ENCODE assay signal across 12 cellular contexts in the genomic region with DNA sequence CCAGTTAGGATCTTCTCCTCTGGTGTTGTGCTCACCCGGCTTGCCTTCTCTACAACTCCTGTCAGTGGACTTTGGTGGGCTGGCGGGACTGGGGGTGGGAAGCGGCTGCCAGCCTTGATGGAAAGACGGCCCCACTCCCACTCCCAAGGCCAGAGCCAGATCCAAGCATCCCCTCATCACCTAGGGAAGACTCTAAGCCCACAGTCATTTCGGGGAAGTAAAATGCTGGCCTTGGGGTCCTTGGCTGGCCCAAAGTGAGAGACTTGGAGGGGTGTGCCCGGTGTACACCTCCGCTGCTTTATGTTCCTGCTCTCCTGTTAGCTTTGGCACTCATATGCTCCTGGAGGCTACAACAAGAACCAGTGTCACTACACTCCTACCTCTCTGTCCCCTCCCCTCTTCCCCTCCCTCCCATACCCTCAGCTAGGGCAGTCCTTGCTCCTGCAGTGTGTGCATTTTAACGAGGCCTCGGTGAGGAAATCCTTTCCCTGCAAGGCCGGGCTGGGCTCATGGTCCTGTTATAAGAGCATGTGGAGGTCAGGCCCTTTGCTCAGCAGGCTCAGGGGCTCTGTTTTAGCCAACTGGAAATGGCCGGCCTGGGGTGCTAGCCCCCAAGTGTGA. TPM values are rescaled to one million over a fixed set of nuclear protein-coding genes. Genes with fewer than 3 reads are reported as not detected.
DNase-seq lines count a peak whose midpoint lies in the region; ATAC-seq, FAIRE-seq and TF ChIP-seq lines count a peak whose summit lies in the region.
"Had no signal": no experiment of that assay in that cellular context is flagged by ENCODE, and none has a peak within 500 bp of the region (broad histone marks: within the 10 kb centered on the region; RNA-seq: fewer than 3 reads in every experiment).

No MANE protein-coding gene starts in this region.

- FAIRE-seq in kidney (lab: Jason Lieb, UNC) (no peak), frontal cortex (lab: Jason Lieb, UNC) (no peak)

- H3K36me3 ChIP-seq in kidney (ENCODE audit: control insufficient read depth in 1 of 2, insufficient read depth in 2 of 2, low read length in 2 of 2) (no peaks in the 10 kb centered on the region), suprapubic skin (no peaks in the 10 kb centered on the region)

- POLR2A ChIA-PET in RWPE1 (lab: Yijun Ruan, JAX; ENCODE audit: low non-redundant PET) = no interaction called here

- H3K9me3 ChIP-seq in kidney (ENCODE audit: control insufficient read depth in 1 of 2, low read length in 2 of 2) (no peaks in the 10 kb centered on the region), suprapubic skin (no peaks in the 10 kb centered on the region)

- intact Hi-C loops in kidney (cut with DNase I) = loop anchor here (10.0 kb wide), 1 partner anchor 1320 kb away; no protein-coding TSS in a partner anchor

- H3K27ac ChIP-seq in RWPE1 (peak overlapping the region; percentile 95), kidney (ENCODE audit: low read depth in 2 of 2, low read length in 2 of 2) (peak overlapping the region; percentile 84 to 90), suprapubic skin (peak overlapping the region; percentile 94)
- H3K27ac ChIP-seq: SK-N-MC had no signal

- H3K4me3 ChIP-seq in kidney (ENCODE audit: low read length in 2 of 2) = peak overlapping the region; percentile 7 to 86
- peak overlapping the region; percentile 84 for H3K4me3 ChIP-seq in suprapubic skin

- CTCF ChIA-PET in RWPE1 (lab: Yijun Ruan, JAX) = interaction anchor here (0.7 to 2.1 kb wide), 4 partner anchors 9 to 570 kb away, joined by 3 to 7 read pairs (median 5); no protein-coding TSS in a partner anchor

- no peak for TF ChIP-seq POLR2A in suprapubic skin (IDR thresholded peaks at IDR 0.05)

- peaks cover 5% of the 10 kb centered on the region for H3K27me3 ChIP-seq in suprapubic skin

- no peak for ATAC-seq in HG03280 (IDR thresholded peaks at IDR 0.05; ENCODE audit: unreplicated experiment)

- H3K4me1 ChIP-seq in kidney (ENCODE audit: control insufficient read depth in 1 of 2, insufficient read depth in 1 of 2, low read depth in 1 of 2, low read length in 2 of 2) (peaks cover 0 to 4% of the 10 kb centered on the region in 2 donors), suprapubic skin (peaks cover 64% of the 10 kb centered on the region)

- peak overlapping the region; percentile 10 to 47 for H3K9ac ChIP-seq in kidney (ENCODE audit: low read length in 2 of 2)

- no peak for TF ChIP-seq EP300 in suprapubic skin (IDR thresholded peaks at IDR 0.05)

- TF ChIP-seq CTCF in RWPE1 (conservative IDR thresholded peaks at IDR 0.05; ENCODE audit: low read depth) (no peak), kidney (IDR thresholded peaks at IDR 0.05; ENCODE audit: borderline replicate concordance, extremely low read depth, insufficient read depth) (no peak), suprapubic skin (IDR thresholded peaks at IDR 0.05) (no peak)

- 61% methylated on average over 11 of the region's 11 CpGs for WGBS in suprapubic skin

- DNase-seq in activated CD8-positive, alpha-beta memory T cell treated with anti-CD3 and anti-CD28 coated beads for 24 hours = peak; percentile 50
- no peak for DNase-seq in activated CD8-positive, alpha-beta memory T cell treated with anti-CD3 and anti-CD28 coated beads, Interleukin-2, amount 50 U/mL, for 4 hours
- no peak for DNase-seq in RWPE1 (ENCODE audit: low spot score)
- peak; percentile 67 for DNase-seq in kidney
- peak; percentile 74 to 79 for DNase-seq in suprapubic skin (ENCODE audit: low spot score in 2 of 2)
- no peak for DNase-seq in frontal cortex (ENCODE audit: low spot score in 2 of 2)
- DNase-seq in NCI-H345 (lab: John Stamatoyannopoulos, UW) = no peak
- DNase-seq: amygdala, C1 segment of cervical spinal cord had no signal

RNA-seq across cellular contexts. Expression of a gene that starts 1.0 kb away (rescaled TPM):
- total RNA-seq in kidney (16.3 TPM), suprapubic skin (1 to 10 TPM; 4.7 to 8.9 (median 6.0) TPM), frontal cortex (not detected)
- 17.9 TPM for polyA plus RNA-seq in kidney (ENCODE audit: insufficient read depth, low read depth, low replicate concordance)

RNA-seq across cellular contexts. Expression of a gene that starts 9.8 kb away (rescaled TPM):
- total RNA-seq in kidney (36.8 TPM), suprapubic skin (10 to 100 TPM; 26.7 to 64.8 (median 48.7) TPM), frontal cortex (not detected)
- 36.7 TPM for polyA plus RNA-seq in kidney (ENCODE audit: insufficient read depth, low read depth, low replicate concordance)

RNA-seq across cellular contexts. Expression of a gene that starts 9.9 kb away (rescaled TPM):
- total RNA-seq in kidney = 5.2 TPM
- polyA plus RNA-seq in kidney (ENCODE audit: insufficient read depth, low read depth, low replicate concordance) = 5.5 TPM
- total RNA-seq in suprapubic skin = 1 to 10 TPM in 1 of 4 donors, under 1 TPM in 2, not detected in 1; 0.34 to 1.2 (median 0.95) TPM
- total RNA-seq in frontal cortex = not detected
- total RNA-seq: HT1080 had no signal

RNA-seq across cellular contexts. Expression of a gene that starts 18.6 kb away (rescaled TPM):
- total RNA-seq in kidney (31.3 TPM), suprapubic skin (10 to 100 TPM; 14.8 to 23.6 (median 17.5) TPM), frontal cortex (not detected)
- polyA plus RNA-seq in kidney (ENCODE audit: insufficient read depth, low read depth, low replicate concordance) = 23.8 TPM
- total RNA-seq: HT1080 had no signal

RNA-seq across cellular contexts. Expression of a gene that starts 22.7 kb away (rescaled TPM):
- total RNA-seq in kidney (21.2 TPM), suprapubic skin (10 to 100 TPM in 1 of 4 donors, 1 to 10 TPM in 3; 5.5 to 19.9 (median 6.2) TPM), frontal cortex (not detected)
- 6.3 TPM for polyA plus RNA-seq in kidney (ENCODE audit: insufficient read depth, low read depth, low replicate concordance)
- total RNA-seq: HT1080 had no signal

Comparison
In these comparisons a context has a peak if more than half of its experiments do, and no peak if none do; other contexts are left out.
1. DNase-seq: peak in activated CD8-positive, alpha-beta memory T cell treated with anti-CD3 and anti-CD28 coated beads for 24 hours (single experiment), kidney (single experiment) and suprapubic skin (2 of 2); none in activated CD8-positive, alpha-beta memory T cell treated with anti-CD3 and anti-CD28 coated beads, Interleukin-2, amount 50 U/mL, for 4 hours (single experiment), RWPE1 (single experiment), frontal cortex (0 of 2) and NCI-H345 (single experiment).
2. RNA of a gene that starts 9.8 kb away (total RNA-seq): 26.7 to 64.8 TPM in suprapubic skin and 36.8 TPM in kidney (single experiment); not detected in frontal cortex (single experiment); every median in the first group is over 10 times any median in the second.
3. Peak in every context shown above with its lines, with median percentiles within 50 percentile points of each other: H3K27ac ChIP-seq.